ENCODE assay signal across 8 cellular contexts in genomic region chr17:64418506-64419339, GRCh38. TPM values are rescaled to one million over a fixed set of nuclear protein-coding genes. Genes with fewer than 3 reads are reported as not detected.
DNase-seq lines count a peak whose midpoint lies in the region; ATAC-seq, FAIRE-seq and TF ChIP-seq lines count a peak whose summit lies in the region.

No MANE protein-coding gene starts in this region.

- no peak overlapping the region for H2BK12ac ChIP-seq in H9 (ENCODE audit: insufficient read length, low read depth, low read length)

- H3K4me1 ChIP-seq in H9 (ENCODE audit: insufficient read depth, low read length) = no peaks in the 10 kb centered on the region
- H3K4me1 ChIP-seq in astrocyte (ENCODE audit: insufficient read depth, low read length) = no peaks in the 10 kb centered on the region
- no peaks in the 10 kb centered on the region for H3K4me1 ChIP-seq in smooth muscle cell (ENCODE audit: low read depth)

- H4K8ac ChIP-seq in H9 (replicated peaks; ENCODE audit: insufficient read length, low read depth, low read length) = no peak overlapping the region

- H3K27ac ChIP-seq in C4-2B (no peak overlapping the region), H9 (ENCODE audit: insufficient read length, low read depth, low read length) (no peak overlapping the region), astrocyte (ENCODE audit: low read depth, low read length) (no peak overlapping the region), smooth muscle cell (ENCODE audit: low read depth) (no peak overlapping the region)

- H3K4me3 ChIP-seq in astrocyte (ENCODE audit: insufficient read depth, low read depth, low read length) (no peak overlapping the region), smooth muscle cell (no peak overlapping the region)

- H3K23ac ChIP-seq in H9 (ENCODE audit: insufficient read length, low read depth, low read length) = no peak overlapping the region

- no peak overlapping the region for H3T11ph ChIP-seq in H9 (ENCODE audit: low read length)

- H3K4me3 Mint-ChIP-seq in H9 (no peak overlapping the region), astrocyte (ENCODE audit: unreplicated experiment) (no peak overlapping the region)

- no peak for ATAC-seq in HG03159 (IDR thresholded peaks at IDR 0.05; ENCODE audit: unreplicated experiment)

- no CpG with 5 or more reads among the region's 19 CpGs for WGBS in H9 (ENCODE audit: extremely low coverage, insufficient read length, low lambda C conversion rate)
- WGBS in smooth muscle cell (ENCODE audit: low lambda C conversion rate) = 38% methylated on average over 19 of the region's 19 CpGs

- DNase-seq in H9 (no peak), NCI-H460 (ENCODE audit: extremely low read depth, low read depth) (peak; percentile 58), astrocyte (ENCODE audit: low read depth) (peak; percentile 36), hepatic stellate cell (ENCODE audit: low spot score) (peak; percentile 67), smooth muscle cell (lab: John Stamatoyannopoulos, UW; ENCODE audit: unreplicated experiment) (no peak), UCSD-AML1 (lab: John Stamatoyannopoulos, UW; ENCODE audit: unreplicated experiment) (no peak)

- H3K9me3 ChIP-seq in H9 (ENCODE audit: control insufficient read depth, low read depth, low read length) (no peaks in the 10 kb centered on the region), astrocyte (ENCODE audit: insufficient read depth, low read depth, low read length) (no peaks in the 10 kb centered on the region), smooth muscle cell (replicated peaks; ENCODE audit: low read depth) (no peaks in the 10 kb centered on the region)

- no peak overlapping the region for H4K91ac ChIP-seq in H9 (ENCODE audit: insufficient read length, low read depth, low read length)

- H3K9ac ChIP-seq in H9 (ENCODE audit: extremely low read depth, insufficient read length, low read length) (no peak overlapping the region), astrocyte (ENCODE audit: low read length) (no peak overlapping the region), smooth muscle cell (ENCODE audit: low read depth) (no peak overlapping the region)

- H3K18ac ChIP-seq in H9 (ENCODE audit: insufficient read length, low read depth, low read length) = no peak overlapping the region

- H3K56ac ChIP-seq in H9 (ENCODE audit: insufficient read length, low read depth, low read length) = no peak overlapping the region

- H4K20me1 ChIP-seq in H9 (ENCODE audit: control insufficient read depth, insufficient read depth, insufficient read length) (no peaks in the 10 kb centered on the region), astrocyte (ENCODE audit: insufficient read depth, low read length) (no peaks in the 10 kb centered on the region), smooth muscle cell (ENCODE audit: low read depth) (no peaks in the 10 kb centered on the region)

- no peaks in the 10 kb centered on the region for H3K36me3 ChIP-seq in astrocyte (ENCODE audit: insufficient read depth, low read length)
- no peaks in the 10 kb centered on the region for H3K36me3 ChIP-seq in smooth muscle cell (ENCODE audit: low read depth)

- H3K79me2 ChIP-seq in H9 (ENCODE audit: insufficient read depth, low read length) (no peaks in the 10 kb centered on the region), astrocyte (ENCODE audit: insufficient read depth, low read length) (no peaks in the 10 kb centered on the region), smooth muscle cell (ENCODE audit: low read depth) (no peaks in the 10 kb centered on the region)

- H3K27ac Mint-ChIP-seq in H9 (no peak overlapping the region), astrocyte (ENCODE audit: unreplicated experiment) (no peak overlapping the region)

- no peak overlapping the region for H2BK120ac ChIP-seq in H9 (ENCODE audit: low read depth, low read length, poor library complexity, severe bottlenecking)

- no peak overlapping the region for H4K5ac ChIP-seq in H9 (ENCODE audit: insufficient read length, low read depth, low read length)

- H3K4me2 ChIP-seq in H9 (ENCODE audit: insufficient read depth, insufficient read length, low read length) (no peak overlapping the region), astrocyte (ENCODE audit: low read length) (no peak overlapping the region), smooth muscle cell (peak overlapping the region; percentile 48)

- no peaks in the 10 kb centered on the region for H3F3A ChIP-seq in smooth muscle cell (ENCODE audit: low read depth)

- H2BK5ac ChIP-seq in H9 (ENCODE audit: insufficient read length, low read length) = no peak overlapping the region

- H3K27me3 Mint-ChIP-seq in H9 (ENCODE audit: low read depth) = no peaks in the 10 kb centered on the region
- no peaks in the 10 kb centered on the region for H3K27me3 Mint-ChIP-seq in astrocyte (ENCODE audit: low read depth, unreplicated experiment)

- no peaks in the 10 kb centered on the region for H3K23me2 ChIP-seq in H9 (ENCODE audit: insufficient read length, low read depth, low read length, poor library complexity, severe bottlenecking)

- H3K4me1 Mint-ChIP-seq in H9 (peaks cover 3 to 4% of the 10 kb centered on the region in 2 experiments), astrocyte (ENCODE audit: low read depth, unreplicated experiment) (no peaks in the 10 kb centered on the region)

- H3K9me3 Mint-ChIP-seq in H9 (peaks cover 0 to under 1% of the 10 kb centered on the region in 2 experiments; a peak in 1 of 5 replicates), astrocyte (ENCODE audit: unreplicated experiment) (no peaks in the 10 kb centered on the region)

- no peak overlapping the region for H2AK5ac ChIP-seq in H9 (ENCODE audit: insufficient read length, low read length)

- H2BK15ac ChIP-seq in H9 (ENCODE audit: low read depth, low read length) = no peak overlapping the region

- H3K36me3 Mint-ChIP-seq in H9 (ENCODE audit: insufficient read depth in 1 of 3, low read depth in 3 of 3) = no peaks in the 10 kb centered on the region
- no peaks in the 10 kb centered on the region for H3K36me3 Mint-ChIP-seq in astrocyte (ENCODE audit: low read depth, unreplicated experiment)

- no peak overlapping the region for H2BK20ac ChIP-seq in H9 (ENCODE audit: low read depth, low read length, poor library complexity, severe bottlenecking)

- FAIRE-seq in astrocyte (lab: Jason Lieb, UNC) = no peak

- H2AFZ ChIP-seq in H9 (ENCODE audit: low read length) (no peak overlapping the region), astrocyte (ENCODE audit: low read depth, low read length) (no peak overlapping the region), smooth muscle cell (ENCODE audit: low read depth) (no peak overlapping the region)

- H3K79me1 ChIP-seq in H9 (ENCODE audit: insufficient read depth, low read depth, low read length, poor library complexity, severe bottlenecking) = no peaks in the 10 kb centered on the region

- H3K27me3 ChIP-seq in H9 (ENCODE audit: insufficient read depth, low read length) (no peaks in the 10 kb centered on the region), astrocyte (ENCODE audit: insufficient read depth, low read length) (peaks cover 6% of the 10 kb centered on the region), smooth muscle cell (ENCODE audit: low read depth) (no peaks in the 10 kb centered on the region)

- H3K14ac ChIP-seq in H9 (ENCODE audit: insufficient read depth, low read length) = no peak overlapping the region

- TF ChIP-seq CTCF in C4-2B (conservative IDR thresholded peaks at IDR 0.05) (peak; percentile 89), H9 (conservative IDR thresholded peaks at IDR 0.05) (peak; percentile 88), astrocyte (IDR thresholded peaks at IDR 0.05; ENCODE audit: insufficient read depth, low read depth, low read length) (peak; percentile 85), smooth muscle cell (IDR thresholded peaks at IDR 0.05; ENCODE audit: borderline replicate concordance, insufficient read depth, poor library complexity, severe bottlenecking) (peak; percentile 76)

- H3K4ac ChIP-seq in H9 (ENCODE audit: low read depth, low read length) = no peak overlapping the region

RNA-seq across cellular contexts. Expression of gene PECAM1, which starts 28.1 kb away (rescaled TPM):
- 0.15 and 0.17 TPM in 2 replicates for total RNA-seq in H9 (2021)
- total RNA-seq in NCI-H460 (2014; rRNA removed; shearing (Covaris generic)) = not detected in 2 replicates
- polyA plus RNA-seq in NCI-H460 (2014; cell fraction: nucleus; rRNA removed) = not detected in 2 replicates
- total RNA-seq in astrocyte = 0.02 and 0.05 TPM in 2 replicates
- total RNA-seq in smooth muscle cell = not detected in 2 replicates
- polyA plus RNA-seq in smooth muscle cell = not detected in 2 replicates

RNA-seq across cellular contexts. Expression of gene MILR1, which starts 30.2 kb away (rescaled TPM):
- total RNA-seq in H9 (2021) = not detected in 2 replicates
- total RNA-seq in NCI-H460 (2014; rRNA removed; shearing (Covaris generic)) = 2.4 and 2.7 TPM in 2 replicates
- polyA plus RNA-seq in NCI-H460 (2014; cell fraction: nucleus; rRNA removed) = 4.0 and 7.6 TPM in 2 replicates
- total RNA-seq in astrocyte = 0.91 and 1.9 TPM in 2 replicates
- total RNA-seq in smooth muscle cell = not detected in 2 replicates
- polyA plus RNA-seq in smooth muscle cell = not detected in 2 replicates

Comparison
In these comparisons a context has a peak if more than half of its experiments do, and no peak if none do; other contexts are left out.
1. DNase-seq: peak in NCI-H460 (single experiment), astrocyte (single experiment) and hepatic stellate cell (single experiment); none in H9 (single experiment), smooth muscle cell (single experiment) and UCSD-AML1 (single experiment).
2. Peak in every context shown above with its lines, with median percentiles within 50 percentile points of each other: CTCF ChIP-seq.